8 cellular contexts compared by ENCODE assay signal in genomic region chrX:46912098-46912672, GRCh38. TPM values are rescaled to one million over a fixed set of nuclear protein-coding genes. Genes with fewer than 3 reads are reported as not detected.
DNase-seq lines count a peak whose midpoint lies in the region; ATAC-seq and TF ChIP-seq lines count a peak whose summit lies in the region.

JADE3 (plus strand) TSS chrX:46912421; CDS start chrX:46984895, 72,474 bp downstream.

- H2BK120ac ChIP-seq in trophoblast cell (ENCODE audit: insufficient read depth, low read length, poor library complexity), result peak within 1 kb of the TSS; percentile 90

- peak within 1 kb of the TSS; percentile 53 for H2BK12ac ChIP-seq in trophoblast cell (ENCODE audit: low read length)

- peak within 1 kb of the TSS; percentile 87 for H3K9ac ChIP-seq in trophoblast cell (ENCODE audit: low read length)

- H3K23ac ChIP-seq in trophoblast cell (ENCODE audit: low read length), result no peak within 1 kb of the TSS

- ATAC-seq in GM18868 (IDR thresholded peaks at IDR 0.05; ENCODE audit: unreplicated experiment) (peak; percentile 51), HG03280 (IDR thresholded peaks at IDR 0.05; ENCODE audit: unreplicated experiment) (no peak)

- TF ChIP-seq CTCF in left ventricle myocardium inferior (IDR thresholded peaks at IDR 0.05; ENCODE audit: borderline replicate concordance), result no peak

- no CpG with 5 or more reads among the region's 71 CpGs for WGBS in trophoblast cell (ENCODE audit: extremely low coverage, insufficient coverage, insufficient read length)

- intact Hi-C loops in left ventricle myocardium inferior (cut with micrococcal nuclease), result loop anchor here (10.0 kb wide), 1 partner anchor 53 kb away; no protein-coding TSS in a partner anchor

- H4K8ac ChIP-seq in trophoblast cell (ENCODE audit: low read depth, low read length), result peak within 1 kb of the TSS; percentile 77

- H3K4me3 ChIP-seq in left ventricle myocardium inferior (peak within 1 kb of the TSS; percentile 80), trophoblast cell (ENCODE audit: low read depth, low read length) (peak within 1 kb of the TSS; percentile 86)

- peak within 1 kb of the TSS; percentile 83 for H3K4me2 ChIP-seq in trophoblast cell (ENCODE audit: low read length)

- peak within 1 kb of the TSS; percentile 95 for H4K91ac ChIP-seq in trophoblast cell (ENCODE audit: low read depth, low read length)

- peaks cover 17% of the 10 kb centered on the region for H3K79me2 ChIP-seq in trophoblast cell (ENCODE audit: control insufficient read depth, insufficient read depth, low read length, poor library complexity)

- H3K14ac ChIP-seq in trophoblast cell (ENCODE audit: low read length), result peak within 1 kb of the TSS; percentile 96

- H3K4ac ChIP-seq in trophoblast cell (ENCODE audit: low read depth, low read length), result peak within 1 kb of the TSS; percentile 97

- H3K27ac ChIP-seq in left ventricle myocardium inferior (replicated peaks) (peak within 1 kb of the TSS; percentile 88), trophoblast cell (ENCODE audit: low read depth, low read length) (peak within 1 kb of the TSS; percentile 94)

- peak within 1 kb of the TSS; percentile 95 for H2BK5ac ChIP-seq in trophoblast cell (ENCODE audit: low read depth, low read length, poor library complexity)

- peak within 1 kb of the TSS; percentile 96 for H2AK5ac ChIP-seq in trophoblast cell (ENCODE audit: low read length)

- peak within 1 kb of the TSS; percentile 85 for H4K12ac ChIP-seq in trophoblast cell (ENCODE audit: low read depth, low read length)

- H3K9me3 ChIP-seq in left ventricle myocardium inferior (replicated peaks) (no peaks in the 10 kb centered on the region), trophoblast cell (ENCODE audit: insufficient read depth, low read depth, low read length) (no peaks in the 10 kb centered on the region)

- H3K4me1 ChIP-seq in left ventricle myocardium inferior (peaks cover 25% of the 10 kb centered on the region), trophoblast cell (ENCODE audit: control insufficient read depth in 1 of 2, insufficient read depth in 2 of 2, low read length in 2 of 2) (peaks cover 0 to 7% of the 10 kb centered on the region in 2 experiments)

- H3K79me1 ChIP-seq in trophoblast cell (ENCODE audit: low read length), result peaks cover 13% of the 10 kb centered on the region

- no peaks in the 10 kb centered on the region for H3K27me3 ChIP-seq in left ventricle myocardium inferior (ENCODE audit: low read depth)
- no peaks in the 10 kb centered on the region for H3K27me3 ChIP-seq in trophoblast cell (ENCODE audit: insufficient read depth, low read length)

- peak within 1 kb of the TSS; percentile 66 for H2AFZ ChIP-seq in trophoblast cell (ENCODE audit: insufficient read depth, low read length, poor library complexity)

- DNase-seq in AG08395 (ENCODE audit: low spot score), result peak; percentile 70
- DNase-seq in M059J (ENCODE audit: low read depth), result peak; percentile 80
- DNase-seq in RPMI8226, result peak; percentile 80
- peak in 46 of 58 donors; percentile 0 to 56 (median 12) for DNase-seq in anterior cingulate cortex (lab: John Stamatoyannopoulos, UW)
- DNase-seq in left ventricle myocardium inferior, result peak; percentile 80
- peak; percentile 66 to 70 for DNase-seq in trophoblast cell

- H3K36me3 ChIP-seq in left ventricle myocardium inferior, result no peaks in the 10 kb centered on the region
- H3K36me3 ChIP-seq in trophoblast cell (ENCODE audit: control insufficient read depth in 1 of 2, insufficient read depth in 2 of 2, low read length in 2 of 2), result no peaks in the 10 kb centered on the region

- peak within 1 kb of the TSS; percentile 97 for H3K18ac ChIP-seq in trophoblast cell (ENCODE audit: low read length)

RNA-seq across cellular contexts. Expression of gene JADE3, which starts in this region (rescaled TPM):
- total RNA-seq in M059J (2014; rRNA removed; shearing (Covaris generic)), result 5.4 and 8.6 TPM in 2 replicates
- total RNA-seq in left ventricle myocardium inferior, result 6.3 TPM
- polyA plus RNA-seq in trophoblast cell (2013), result 15.6 and 15.7 TPM in 2 replicates

Comparison
In these comparisons a context has a peak if more than half of its experiments do, and no peak if none do; other contexts are left out.
1. DNase-seq: peak in every context shown above with its lines; median percentile 80 in M059J; 80 in RPMI8226; 80 in left ventricle myocardium inferior; 70 in AG08395; 68 in trophoblast cell; 12 in anterior cingulate cortex.